18 cellular contexts compared by ENCODE assay signal in genomic region chr20:49091762-49092161, GRCh38. TPM values are rescaled to one million over a fixed set of nuclear protein-coding genes. Genes with fewer than 3 reads are reported as not detected.
A peak's percentile ranks its signal among the peaks of the same experiment; 100 is the strongest.
DNase-seq lines count a peak whose midpoint lies in the region; ATAC-seq and TF ChIP-seq lines count a peak whose summit lies in the region.
"Had no signal": no experiment of that assay in that cellular context is flagged by ENCODE, and none has a peak within 500 bp of the region (broad histone marks: within the 10 kb centered on the region; RNA-seq: fewer than 3 reads in every experiment).

No MANE protein-coding gene starts in this region.

- no peaks in the 10 kb centered on the region for H3K9me3 Mint-ChIP-seq in activated T-cell treated with anti-CD3 and anti-CD28 coated beads, Interleukin-2, amount 50 U/mL, for 72 hours
- H3K9me3 Mint-ChIP-seq in activated T-cell treated with anti-CD3 and anti-CD28 coated beads, Interleukin-2, amount 50 U/mL, for 24 hours = no peaks in the 10 kb centered on the region
- no peaks in the 10 kb centered on the region for H3K9me3 Mint-ChIP-seq in neural progenitor cell
- H3K9me3 Mint-ChIP-seq in stimulated activated naive B cell treated with anti-CD40 and anti-IgM and Interleukin-4, amounts not matched to agents 10 μg/mL and 1 μg/mL and 100 μg/mL, for 72 hours = no peaks in the 10 kb centered on the region
- H3K9me3 Mint-ChIP-seq: CD4-positive, CD25-positive, alpha-beta regulatory T cell; CD8-positive, alpha-beta T cell; GM23338; H9 had no signal

- no peak overlapping the region for H3K4me3 ChIP-seq in neural progenitor cell
- H3K4me3 ChIP-seq: BLaER1, GM23338 had no signal

- DNase-seq in activated T-cell treated with anti-CD3 and anti-CD28 coated beads, Interleukin-2, amount 50 U/mL, for 72 hours = no peak
- no peak for DNase-seq in activated T-cell treated with anti-CD3 and anti-CD28 coated beads, Interleukin-2, amount 50 U/mL, for 24 hours
- DNase-seq in neural progenitor cell (ENCODE audit: low spot score) (no peak), hypothalamus (lab: John Stamatoyannopoulos, UW) (no peak)
- no peak for DNase-seq in stimulated activated naive B cell treated with anti-CD40 and anti-IgM and Interleukin-4, amounts not matched to agents 10 μg/mL and 1 μg/mL and 100 μg/mL, for 72 hours
- DNase-seq: Caco-2; CD4-positive, CD25-positive, alpha-beta regulatory T cell; CD8-positive, alpha-beta T cell; DMS153; DND-41; H9 had no signal

- no peak overlapping the region for H2AFZ ChIP-seq in neural progenitor cell (replicated peaks)
- H2AFZ ChIP-seq: GM23338 had no signal

- H3K4me1 ChIP-seq in neural progenitor cell = no peaks in the 10 kb centered on the region
- H3K4me1 ChIP-seq: BLaER1, Caco-2 had no signal

- H3K79me2 ChIP-seq in neural progenitor cell (ENCODE audit: low read depth) = peaks cover 19% of the 10 kb centered on the region

- peaks cover 3 to 48% of the 10 kb centered on the region in 2 donors for H3K36me3 Mint-ChIP-seq in activated T-cell treated with anti-CD3 and anti-CD28 coated beads, Interleukin-2, amount 50 U/mL, for 72 hours (ENCODE audit: insufficient read depth in 2 of 2)
- H3K36me3 Mint-ChIP-seq in activated T-cell treated with anti-CD3 and anti-CD28 coated beads, Interleukin-2, amount 50 U/mL, for 24 hours (ENCODE audit: low read depth) = peaks cover 97% of the 10 kb centered on the region
- H3K36me3 Mint-ChIP-seq in neural progenitor cell = peaks cover 38% of the 10 kb centered on the region
- peaks cover 27 to 45% of the 10 kb centered on the region in 2 donors for H3K36me3 Mint-ChIP-seq in stimulated activated naive B cell treated with anti-CD40 and anti-IgM and Interleukin-4, amounts not matched to agents 10 μg/mL and 1 μg/mL and 100 μg/mL, for 72 hours

- no peak for ATAC-seq in activated T-cell treated with anti-CD3 and anti-CD28 coated beads, Interleukin-2, amount 50 U/mL, for 72 hours (replicated peaks in 1 of 2)
- ATAC-seq in stimulated activated naive B cell treated with anti-CD40 and anti-IgM and Interleukin-4, amounts not matched to agents 10 μg/mL and 1 μg/mL and 100 μg/mL, for 72 hours (replicated peaks) = no peak
- no peak for ATAC-seq in GM19467 (IDR thresholded peaks at IDR 0.05; ENCODE audit: unreplicated experiment)
- ATAC-seq: CD8-positive, alpha-beta T cell; GM23338; HCT116 had no signal

- no peaks in the 10 kb centered on the region for H3K9me3 ChIP-seq in neural progenitor cell (ENCODE audit: low read depth)
- H3K9me3 ChIP-seq: BLaER1, Caco-2 had no signal

- H3K4me3 Mint-ChIP-seq in activated T-cell treated with anti-CD3 and anti-CD28 coated beads, Interleukin-2, amount 50 U/mL, for 72 hours = no peak overlapping the region
- H3K4me3 Mint-ChIP-seq in activated T-cell treated with anti-CD3 and anti-CD28 coated beads, Interleukin-2, amount 50 U/mL, for 24 hours = no peak overlapping the region
- H3K4me3 Mint-ChIP-seq in neural progenitor cell = no peak overlapping the region
- no peak overlapping the region for H3K4me3 Mint-ChIP-seq in stimulated activated naive B cell treated with anti-CD40 and anti-IgM and Interleukin-4, amounts not matched to agents 10 μg/mL and 1 μg/mL and 100 μg/mL, for 72 hours
- H3K4me3 Mint-ChIP-seq: B cell; CD4-positive, CD25-positive, alpha-beta regulatory T cell; CD8-positive, alpha-beta T cell; GM23338; H9 had no signal

- H3K27me3 Mint-ChIP-seq in activated T-cell treated with anti-CD3 and anti-CD28 coated beads, Interleukin-2, amount 50 U/mL, for 72 hours (ENCODE audit: low read depth) = no peaks in the 10 kb centered on the region
- H3K27me3 Mint-ChIP-seq in activated T-cell treated with anti-CD3 and anti-CD28 coated beads, Interleukin-2, amount 50 U/mL, for 24 hours = no peaks in the 10 kb centered on the region
- H3K27me3 Mint-ChIP-seq in neural progenitor cell (ENCODE audit: insufficient read depth, low read depth) = peaks cover 3% of the 10 kb centered on the region
- H3K27me3 Mint-ChIP-seq in stimulated activated naive B cell treated with anti-CD40 and anti-IgM and Interleukin-4, amounts not matched to agents 10 μg/mL and 1 μg/mL and 100 μg/mL, for 72 hours = no peaks in the 10 kb centered on the region
- H3K27me3 Mint-ChIP-seq: B cell; CD4-positive, CD25-positive, alpha-beta regulatory T cell had no signal

- no peak for TF ChIP-seq CTCF in neural progenitor cell (IDR thresholded peaks at IDR 0.05)

- H3K27me3 ChIP-seq in neural progenitor cell = no peaks in the 10 kb centered on the region
- H3K27me3 ChIP-seq: BLaER1 had no signal

- no peak overlapping the region for H3K9ac ChIP-seq in neural progenitor cell
- H3K9ac ChIP-seq: BLaER1 had no signal

- H3F3A ChIP-seq in neural progenitor cell (ENCODE audit: low read depth) = peaks cover 37% of the 10 kb centered on the region

- peak overlapping the region; percentile 50 for H3K27ac Mint-ChIP-seq in activated T-cell treated with anti-CD3 and anti-CD28 coated beads, Interleukin-2, amount 50 U/mL, for 72 hours
- H3K27ac Mint-ChIP-seq in activated T-cell treated with anti-CD3 and anti-CD28 coated beads, Interleukin-2, amount 50 U/mL, for 24 hours = no peak overlapping the region
- H3K27ac Mint-ChIP-seq in neural progenitor cell = no peak overlapping the region
- peak overlapping the region; percentile 31 for H3K27ac Mint-ChIP-seq in stimulated activated naive B cell treated with anti-CD40 and anti-IgM and Interleukin-4, amounts not matched to agents 10 μg/mL and 1 μg/mL and 100 μg/mL, for 72 hours
- H3K27ac Mint-ChIP-seq: B cell; CD4-positive, CD25-positive, alpha-beta regulatory T cell; CD8-positive, alpha-beta T cell; GM23338 had no signal

- no peaks in the 10 kb centered on the region for H3K4me1 Mint-ChIP-seq in activated T-cell treated with anti-CD3 and anti-CD28 coated beads, Interleukin-2, amount 50 U/mL, for 72 hours (ENCODE audit: low read depth)
- H3K4me1 Mint-ChIP-seq in activated T-cell treated with anti-CD3 and anti-CD28 coated beads, Interleukin-2, amount 50 U/mL, for 24 hours (ENCODE audit: low read depth) = no peaks in the 10 kb centered on the region
- H3K4me1 Mint-ChIP-seq in neural progenitor cell = no peaks in the 10 kb centered on the region
- no peaks in the 10 kb centered on the region for H3K4me1 Mint-ChIP-seq in stimulated activated naive B cell treated with anti-CD40 and anti-IgM and Interleukin-4, amounts not matched to agents 10 μg/mL and 1 μg/mL and 100 μg/mL, for 72 hours
- H3K4me1 Mint-ChIP-seq: B cell, GM23338, H9 had no signal

- H4K20me1 ChIP-seq in neural progenitor cell (ENCODE audit: low read depth) = peaks cover 4% of the 10 kb centered on the region

- H3K4me2 ChIP-seq in neural progenitor cell = no peak overlapping the region
- H3K4me2 ChIP-seq: BLaER1, GM23338 had no signal

- H3K36me3 ChIP-seq in neural progenitor cell = peaks cover 74% of the 10 kb centered on the region

- H3K27ac ChIP-seq in neural progenitor cell = peak overlapping the region; percentile 21
- H3K27ac ChIP-seq: 22Rv1, BLaER1, C4-2B had no signal

RNA-seq across cellular contexts. Expression of gene CSE1L, which starts 45.6 kb away (rescaled TPM):
- 10 to 100 TPM; 54.7 to 61.3 TPM for total RNA-seq in activated T-cell treated with anti-CD3 and anti-CD28 coated beads, Interleukin-2, amount 50 U/mL, for 72 hours
- total RNA-seq in neural progenitor cell (ENCODE audit: low replicate concordance) = 244 and 348 TPM in 2 replicates

Comparison
In these comparisons a context has a peak if more than half of its experiments do, and no peak if none do; other contexts are left out.
1. H3K27ac Mint-ChIP-seq: peak in activated T-cell treated with anti-CD3 and anti-CD28 coated beads, Interleukin-2, amount 50 U/mL, for 72 hours (single experiment) and stimulated activated naive B cell treated with anti-CD40 and anti-IgM and Interleukin-4, amounts not matched to agents 10 μg/mL and 1 μg/mL and 100 μg/mL, for 72 hours (single experiment); none in activated T-cell treated with anti-CD3 and anti-CD28 coated beads, Interleukin-2, amount 50 U/mL, for 24 hours (single experiment) and neural progenitor cell (single experiment).